19 cellular contexts compared by ENCODE assay signal in the genomic region with DNA sequence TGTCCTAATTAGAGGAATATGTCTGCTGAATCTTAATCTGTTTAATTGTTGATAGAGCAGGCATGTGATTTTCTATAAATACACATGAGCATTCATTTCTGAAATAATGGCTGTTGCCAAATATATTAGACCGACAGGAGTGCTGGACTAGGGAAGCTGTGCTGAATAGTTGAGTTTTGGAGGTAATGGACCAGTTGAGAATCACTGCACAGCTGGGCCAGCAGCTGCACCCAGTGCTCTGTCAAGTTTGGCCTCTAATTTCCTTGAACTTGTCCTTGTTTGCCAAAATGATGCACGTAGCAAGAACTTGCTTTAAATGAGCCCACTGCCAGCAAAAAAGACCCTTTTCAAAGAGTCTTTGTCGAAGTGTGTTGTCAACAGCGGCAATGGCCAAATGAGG.
"Had no signal": no experiment of that assay in that cellular context is flagged by ENCODE, and none has a peak within 500 bp of the region (broad histone marks: within the 10 kb centered on the region; RNA-seq: fewer than 3 reads in every experiment).

No MANE protein-coding gene starts in this region.

- H3K4me1 ChIP-seq: breast epithelium, tibial artery had no signal

- H3K27ac ChIP-seq: suprapubic skin, tibial artery had no signal

- H3K27me3 ChIP-seq: breast epithelium, suprapubic skin, tibial artery had no signal

- ATAC-seq: activated T-helper 17 cell treated with anti-CD3 and anti-CD28 coated beads, Interleukin-2, amount 50 U/mL, for 72 hours; stimulated activated naive B cell treated with anti-CD40 and anti-IgM and Interleukin-4, amounts not matched to agents 10 μg/mL and 1 μg/mL and 100 μg/mL, for 72 hours had no signal

- DNase-seq: activated CD4-positive, alpha-beta T cell treated with anti-CD3 and anti-CD28 coated beads for 4 hours; activated CD4-positive, alpha-beta T cell treated with anti-CD3 and anti-CD28 coated beads, Interleukin-2, amount 50 U/mL, for 48 hours; activated CD8-positive, alpha-beta memory T cell treated with anti-CD3 and anti-CD28 coated beads, Interleukin-2, amount 50 U/mL, for 4 hours; activated gamma-delta T cell treated with Interleukin-2 at 50 U/mL for 16 hours; activated naive CD4-positive, alpha-beta T cell treated with anti-CD3 and anti-CD28 coated beads, Interleukin-2, amount 50 U/mL, for 16 hours; activated T-cell treated with anti-CD3 and anti-CD28 coated beads, Interleukin-2, amount 50 U/mL, for 24 hours; amygdala; effector CD4-positive, alpha-beta T cell; esophagus squamous epithelium; hippocampal formation; immature natural killer cell; stimulated activated CD4-positive, alpha-beta T cell treated with anti-CD3 and anti-CD28 coated beads, Interleukin-15, amount 100 ng/mL, for 24 hours; stimulated activated CD4-positive, alpha-beta T cell treated with anti-CD3 and anti-CD28 coated beads, Interleukin-2, amount 100 ng/mL, for 24 hours; stimulated activated naive B cell treated with anti-CD40 and anti-IgM and Interleukin-4, amounts not matched to agents 10 μg/mL and 1 μg/mL and 100 μg/mL, for 72 hours; T-helper 1 cell; tibial artery had no signal

- H3K9me3 ChIP-seq: breast epithelium, esophagus squamous epithelium, suprapubic skin, tibial artery had no signal

- H3K4me3 ChIP-seq: breast epithelium, esophagus squamous epithelium, suprapubic skin, tibial artery had no signal
